9 cellular contexts compared by ENCODE assay signal in the genomic region with DNA sequence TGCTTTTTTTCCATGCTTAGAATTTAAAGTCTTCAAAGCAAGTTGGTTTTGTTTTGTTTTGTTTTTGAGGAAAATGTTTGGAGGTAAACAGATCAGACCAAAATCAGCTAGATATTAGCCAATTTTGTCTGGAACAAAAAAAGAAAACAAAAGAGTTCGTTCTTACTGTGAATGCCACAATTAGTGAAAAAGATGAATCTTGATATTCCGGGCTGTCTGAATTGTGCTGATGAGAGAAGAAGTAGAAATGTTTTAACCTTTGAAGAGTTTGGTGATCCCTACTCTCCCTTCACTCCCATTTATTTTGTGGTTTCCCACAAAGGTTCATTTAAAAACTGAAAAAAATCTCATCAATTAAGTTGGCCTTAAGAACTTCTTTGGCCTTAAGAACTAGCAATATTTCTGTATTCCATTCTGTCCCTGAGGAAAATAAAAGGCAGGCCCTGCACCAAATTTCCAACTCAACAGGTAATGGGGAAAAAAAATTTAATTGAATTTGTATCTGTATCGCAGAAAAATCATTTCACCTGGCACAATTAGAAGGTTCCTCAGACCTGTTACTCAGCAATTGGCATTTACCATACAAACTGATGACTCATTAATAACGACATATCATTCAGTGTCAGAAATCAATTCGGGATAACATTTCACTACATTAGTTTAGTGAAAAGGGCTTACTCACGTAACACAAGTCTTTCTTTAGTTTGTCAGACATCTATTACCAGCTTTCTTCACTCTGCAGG. TPM values are rescaled to one million over a fixed set of nuclear protein-coding genes. Genes with fewer than 3 reads are reported as not detected.
DNase-seq lines count a peak whose midpoint lies in the region; ATAC-seq and TF ChIP-seq lines count a peak whose summit lies in the region.
"Had no signal": no experiment of that assay in that cellular context is flagged by ENCODE, and none has a peak within 500 bp of the region (broad histone marks: within the 10 kb centered on the region; RNA-seq: fewer than 3 reads in every experiment).

No MANE protein-coding gene starts in this region.

- DNase-seq in HT-29 (ENCODE audit: low spot score) (peak; percentile 18), erythroblast (lab: John Stamatoyannopoulos, UW) (no peak), OCI-LY7 (ENCODE audit: low spot score) (no peak), DMS79 treated with DMSO at 0.1 percent for 48 hours (lab: John Stamatoyannopoulos, UW) (no peak)
- DNase-seq in stimulated activated CD8-positive, alpha-beta memory T cell treated with anti-CD3 and anti-CD28 coated beads, Interleukin-4, amount 100 ng/mL, for 48 hours = no peak

- H3K36me3 ChIP-seq in duodenal mucosa (ENCODE audit: control insufficient read depth in 1 of 2, insufficient read depth in 2 of 2, low read length in 2 of 2) (no peaks in the 10 kb centered on the region), neuron (ENCODE audit: insufficient read depth, low read length) (no peaks in the 10 kb centered on the region), OCI-LY7 (ENCODE audit: insufficient read depth, low read length) (no peaks in the 10 kb centered on the region)

- H3K4me2 ChIP-seq in OCI-LY7 (ENCODE audit: low read length) = no peak overlapping the region

- H2AFZ ChIP-seq in neuron (ENCODE audit: low read depth, low read length) (peak overlapping the region; percentile 81), OCI-LY7 (ENCODE audit: low read length) (no peak overlapping the region)

- H3K27ac ChIP-seq in duodenal mucosa (ENCODE audit: low read depth, low read length) (no peak overlapping the region), OCI-LY7 (ENCODE audit: low read depth, low read length, poor library complexity, severe bottlenecking) (no peak overlapping the region)

- peak; percentile 2 for ATAC-seq in GM18870 (IDR thresholded peaks at IDR 0.05; ENCODE audit: unreplicated experiment)

- peaks cover 12 to 14% of the 10 kb centered on the region in 2 donors for H3K4me1 ChIP-seq in duodenal mucosa (ENCODE audit: control insufficient read depth in 1 of 2, insufficient read depth in 2 of 2, low read length in 2 of 2)
- H3K4me1 ChIP-seq in neuron (ENCODE audit: insufficient read depth, low read length) = peaks cover 8% of the 10 kb centered on the region
- no peaks in the 10 kb centered on the region for H3K4me1 ChIP-seq in OCI-LY7 (ENCODE audit: insufficient read depth, low read length, poor library complexity, severe bottlenecking)

- H3K9ac ChIP-seq in duodenal mucosa (ENCODE audit: low read depth in 1 of 2, low read length in 2 of 2) = peak overlapping the region; percentile 52 to 93

- H3K9me2 ChIP-seq in OCI-LY7 (ENCODE audit: insufficient read depth, low read length) = no peaks in the 10 kb centered on the region

- intact Hi-C loops in OCI-LY7 (cut with micrococcal nuclease; ENCODE audit: unreplicated experiment) = no loop called here

- no peaks in the 10 kb centered on the region for H3K79me2 ChIP-seq in OCI-LY7 (ENCODE audit: insufficient read depth, low read depth, low read length)

- no peak for TF ChIP-seq POLR2A in erythroblast (IDR thresholded peaks at IDR 0.05; ENCODE audit: low read length)

- H3K4me3 ChIP-seq in duodenal mucosa (ENCODE audit: low read depth in 1 of 2, low read length in 2 of 2) = peak overlapping the region; percentile 87 to 94
- peak overlapping the region; percentile 67 for H3K4me3 ChIP-seq in neuron (ENCODE audit: low read length)
- no peak overlapping the region for H3K4me3 ChIP-seq in OCI-LY7 (ENCODE audit: low read depth, low read length, poor library complexity, severe bottlenecking)

- POLR2A ChIA-PET in OCI-LY7 (lab: Charles Lee) = interaction anchor here (0.6 kb wide), 1 partner anchor 16 kb away, joined by 4 read pairs; no protein-coding TSS in a partner anchor

- H3K27me3 ChIP-seq in duodenal mucosa (ENCODE audit: control insufficient read depth in 1 of 2, insufficient read depth in 2 of 2, low read length in 2 of 2) (no peaks in the 10 kb centered on the region), neuron (ENCODE audit: insufficient read depth, low read length) (no peaks in the 10 kb centered on the region)

- no TSS peak for BruUV-seq in OCI-LY7 (replicated peaks; lab: Mats Ljungman, UMichigan)

- H3K9me3 ChIP-seq in duodenal mucosa (ENCODE audit: control insufficient read depth in 1 of 2, low read length in 2 of 2) = no peaks in the 10 kb centered on the region
- H3K9me3 ChIP-seq in neuron (ENCODE audit: low read length) = no peaks in the 10 kb centered on the region
- no peaks in the 10 kb centered on the region for H3K9me3 ChIP-seq in OCI-LY7 (ENCODE audit: low read length)

- H4K20me1 ChIP-seq in OCI-LY7 (ENCODE audit: insufficient read depth, low read length) = no peaks in the 10 kb centered on the region

- TF ChIP-seq CTCF in OCI-LY7 (conservative IDR thresholded peaks at IDR 0.05; ENCODE audit: low read length) = no peak

- CTCF ChIA-PET in OCI-LY7 (lab: Charles Lee; ENCODE audit: unreplicated experiment) = no interaction called here

RNA-seq across cellular contexts. Expression of a gene that starts 0.6 kb away (rescaled TPM):
- total RNA-seq in HT-29 (2014; rRNA removed; shearing (Covaris generic)) = 0.39 TPM in 1 of 2 replicates, not detected in the other
- not detected in 2 replicates for total RNA-seq in OCI-LY7 (2014; rRNA removed; shearing (Covaris generic))
- total RNA-seq in OCI-LY7 (2022) = not detected in 2 replicates

RNA-seq across cellular contexts. Expression of a gene that starts 55.9 kb away (rescaled TPM):
- not detected in 2 replicates for total RNA-seq in HT-29 (2014; rRNA removed; shearing (Covaris generic))
- total RNA-seq in OCI-LY7 (2014; rRNA removed; shearing (Covaris generic)) = not detected in 2 replicates
- total RNA-seq in OCI-LY7 (2022) = not detected in 2 replicates
- total RNA-seq: T-helper 2 cell treated with Interferon-gamma antibody and Interleukin-4, amounts not matched to agents 100 ng/mL and 5 ng/mL, for 36 hours had no signal
